ENCODE assay signal across 19 cellular contexts in the genomic region with DNA sequence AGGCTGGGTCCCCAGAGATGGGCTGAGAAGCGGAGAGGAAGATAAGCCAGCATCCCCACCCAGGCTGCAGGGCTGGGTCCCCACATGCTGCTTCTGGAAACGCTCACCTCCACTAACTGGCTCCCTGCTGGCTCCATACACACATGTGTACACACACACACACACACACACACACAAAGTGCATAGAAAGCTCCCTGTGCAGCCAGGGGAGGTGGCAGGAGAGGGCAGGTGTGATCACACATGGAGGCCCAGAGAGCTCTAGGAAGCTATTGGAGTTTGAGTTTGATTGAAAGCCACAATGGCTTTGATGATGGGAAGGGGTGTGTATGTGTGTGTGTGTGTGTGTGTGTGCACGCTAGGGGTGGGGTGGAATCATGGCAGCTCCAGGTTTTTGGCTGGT. TPM values are rescaled to one million over a fixed set of nuclear protein-coding genes. Genes with fewer than 3 reads are reported as not detected.
"Had no signal": no experiment of that assay in that cellular context is flagged by ENCODE, and none has a peak within 500 bp of the region (broad histone marks: within the 10 kb centered on the region; RNA-seq: fewer than 3 reads in every experiment).

No MANE protein-coding gene starts in this region.

- H3K4me1 Mint-ChIP-seq: naive B cell had no signal

- H3K4me3 Mint-ChIP-seq: mesothelial cell of epicardium, naive B cell had no signal

- H3K4me3 ChIP-seq: coronary artery, dorsolateral prefrontal cortex, esophagus muscularis mucosa, gastroesophageal sphincter, heart right ventricle, left lung, lower lobe of right lung, mucosa of descending colon had no signal

- H3K27ac Mint-ChIP-seq: mesothelial cell of epicardium, naive B cell had no signal

- ATAC-seq: foreskin keratinocyte, gastroesophageal sphincter, heart right ventricle, left cardiac atrium, left lung, left ventricle myocardium superior, lower lobe of right lung, mucosa of descending colon had no signal

- H3K9me3 Mint-ChIP-seq: mesothelial cell of epicardium had no signal

- DNase-seq: dermis blood vessel endothelial cell; effector CD4-positive, alpha-beta T cell; effector memory CD4-positive, alpha-beta T cell; foreskin keratinocyte; heart right ventricle; hippocampal formation; left cardiac atrium; left lung; left ventricle myocardium superior; lower lobe of right lung; mesenchymal stem cell; mucosa of descending colon; naive B cell had no signal

- H3K36me3 ChIP-seq: esophagus muscularis mucosa, gastroesophageal sphincter, heart right ventricle, left lung, lower lobe of right lung had no signal

- H3K36me3 Mint-ChIP-seq: mesothelial cell of epicardium, naive B cell had no signal

- H3K4me1 ChIP-seq: foreskin keratinocyte, left lung, lower lobe of right lung had no signal

- H3K9me3 ChIP-seq: esophagus muscularis mucosa, gastroesophageal sphincter, heart right ventricle, left lung, lower lobe of right lung, mucosa of descending colon had no signal

- H3K27me3 ChIP-seq: esophagus muscularis mucosa, foreskin keratinocyte, gastroesophageal sphincter, heart right ventricle, left lung had no signal

- H3K27ac ChIP-seq: coronary artery, dorsolateral prefrontal cortex, esophagus muscularis mucosa, foreskin keratinocyte, gastroesophageal sphincter, heart right ventricle, left lung, lower lobe of right lung had no signal

RNA-seq across cellular contexts. Expression of a gene that starts 29.3 kb away (rescaled TPM):
- total RNA-seq: foreskin keratinocyte had no signal
- polyA plus RNA-seq: foreskin keratinocyte, keratinocyte had no signal
